ENCODE assay signal across 18 cellular contexts in genomic region chr11:104462346-104462745, GRCh38.
DNase-seq lines count a peak whose midpoint lies in the region; ATAC-seq, FAIRE-seq and TF ChIP-seq lines count a peak whose summit lies in the region.
"Had no signal": no experiment of that assay in that cellular context is flagged by ENCODE, and none has a peak within 500 bp of the region (broad histone marks: within the 10 kb centered on the region; RNA-seq: fewer than 3 reads in every experiment).

No MANE protein-coding gene starts in this region.

- H3K14ac ChIP-seq in IMR-90 (replicated peaks; ENCODE audit: low read depth, low read length) (no peak overlapping the region), mesenchymal stem cell (ENCODE audit: low read length in 2 of 2) (no peak overlapping the region)

- POLR2A ChIA-PET in IMR-90 (lab: Charles Lee; ENCODE audit: unreplicated experiment) (no interaction called here), K562 (lab: Yijun Ruan, JAX) (no interaction called here)

- peak; percentile 74 for ATAC-seq in IMR-90 (ENCODE audit: low read depth)
- no peak for ATAC-seq in K562

- H4K91ac ChIP-seq in IMR-90 (ENCODE audit: insufficient read depth, low read depth, low read length) (no peak overlapping the region), mesenchymal stem cell (ENCODE audit: low read length) (no peak overlapping the region)

- TF ChIP-seq POLR2A in IMR-90 (IDR thresholded peaks at IDR 0.05; ENCODE audit: low read depth, low read length): no peak
- no peak for TF ChIP-seq POLR2A in K562 (conservative IDR thresholded peaks at IDR 0.05)

- H3K27me3 ChIP-seq in IMR-90 (ENCODE audit: control insufficient read depth, insufficient read depth, low read length): no peaks in the 10 kb centered on the region
- no peaks in the 10 kb centered on the region for H3K27me3 ChIP-seq in K562 (ENCODE audit: control insufficient read depth in 2 of 2, insufficient read depth in 2 of 2, low read length in 2 of 2)
- no peaks in the 10 kb centered on the region for H3K27me3 ChIP-seq in mesenchymal stem cell (ENCODE audit: control insufficient read depth in 1 of 2, insufficient read depth in 1 of 2, low read length in 2 of 2)
- H3K27me3 ChIP-seq: BLaER1 treated with 17β-estradiol and CSF1 and Interleukin-3, amounts not matched to agents 10 nM and 100 nM; cardiac muscle cell; sigmoid colon; upper lobe of left lung had no signal

- no peak overlapping the region for H2AK5ac ChIP-seq in IMR-90 (ENCODE audit: low read depth, low read length)
- no peak overlapping the region for H2AK5ac ChIP-seq in mesenchymal stem cell (ENCODE audit: low read length, severe bottlenecking)

- H3K23ac ChIP-seq in IMR-90 (ENCODE audit: low read depth, low read length) (no peak overlapping the region), mesenchymal stem cell (ENCODE audit: low read length in 2 of 2) (no peak overlapping the region)

- no peaks in the 10 kb centered on the region for H3K9me3 Mint-ChIP-seq in activated T-helper 1 cell treated with anti-CD3 and anti-CD28 coated beads, Interleukin-12 subunit alpha, Interleukin-12 subunit beta, Interleukin-2, Interleukin-4 antibody, amounts not matched to agents 30 ng/mL and 10 ng/mL and 1 ng/mL, durations not matched to agents 14 hours and 24 hours and 36 hours
- H3K9me3 Mint-ChIP-seq: neural crest cell had no signal

- H3K4ac ChIP-seq in IMR-90 (ENCODE audit: low read depth, low read length): no peak overlapping the region
- no peak overlapping the region for H3K4ac ChIP-seq in mesenchymal stem cell (ENCODE audit: low read depth in 1 of 2, low read length in 2 of 2)

- H3K4me2 ChIP-seq in IMR-90 (ENCODE audit: low read depth, low read length) (no peak overlapping the region), K562 (ENCODE audit: insufficient read depth, low read length) (no peak overlapping the region), mesenchymal stem cell (ENCODE audit: low read length, poor library complexity, severe bottlenecking) (no peak overlapping the region)
- H3K4me2 ChIP-seq: BLaER1 treated with 17β-estradiol and CSF1 and Interleukin-3, amounts not matched to agents 10 nM and 100 nM had no signal

- no peaks in the 10 kb centered on the region for H3K79me2 ChIP-seq in K562 (ENCODE audit: control insufficient read depth, insufficient read depth, low read length)

- H3K9ac ChIP-seq in IMR-90 (ENCODE audit: low read depth, low read length) (no peak overlapping the region), K562 (ENCODE audit: insufficient read depth in 1 of 2, low read depth in 2 of 2, low read length in 2 of 2) (no peak overlapping the region), mesenchymal stem cell (ENCODE audit: low read length) (no peak overlapping the region)
- H3K9ac ChIP-seq: BLaER1 treated with 17β-estradiol and CSF1 and Interleukin-3, amounts not matched to agents 10 nM and 100 nM had no signal

- H3K27ac ChIP-seq in IMR-90 (ENCODE audit: insufficient read depth, low read length) (no peak overlapping the region), K562 (ENCODE audit: extremely low read depth, low read depth, low read length) (no peak overlapping the region), mesenchymal stem cell (ENCODE audit: low read length, poor library complexity, severe bottlenecking) (no peak overlapping the region)
- H3K27ac ChIP-seq: BLaER1 treated with 17β-estradiol and CSF1 and Interleukin-3, amounts not matched to agents 10 nM and 100 nM; cardiac muscle cell; sigmoid colon; upper lobe of left lung had no signal

- no peak for TF ChIP-seq EP300 in K562 (IDR thresholded peaks at IDR 0.05; ENCODE audit: low read length)

- H2AFZ ChIP-seq in IMR-90 (replicated peaks; ENCODE audit: low read length, poor library complexity) (no peak overlapping the region), K562 (ENCODE audit: low read depth, low read length) (no peak overlapping the region), mesenchymal stem cell (ENCODE audit: low read depth, low read length) (no peak overlapping the region)

- no peaks in the 10 kb centered on the region for H4K20me1 ChIP-seq in IMR-90 (ENCODE audit: insufficient read depth, low read length)
- no peaks in the 10 kb centered on the region for H4K20me1 ChIP-seq in K562 (replicated peaks; ENCODE audit: control insufficient read depth, insufficient read depth, low read length)
- H4K20me1 ChIP-seq: BLaER1 treated with 17β-estradiol and CSF1 and Interleukin-3, amounts not matched to agents 10 nM and 100 nM had no signal

- CTCF ChIA-PET in IMR-90 (lab: Yijun Ruan, JAX) (interaction anchor here (0.5 kb wide), 1 partner anchor 16 kb away, joined by 3 read pairs; no protein-coding TSS in a partner anchor), K562 (lab: Yijun Ruan, JAX; ENCODE audit: low intra/inter-chr PET ratio) (no interaction called here)

- H4K8ac ChIP-seq in IMR-90 (ENCODE audit: low read depth in 2 of 2, low read length in 2 of 2) (no peak overlapping the region), mesenchymal stem cell (ENCODE audit: low read length) (no peak overlapping the region)

- H3K36me3 ChIP-seq in IMR-90 (ENCODE audit: control insufficient read depth, insufficient read depth, low read length) (no peaks in the 10 kb centered on the region), K562 (ENCODE audit: control insufficient read depth, insufficient read depth, low read length) (no peaks in the 10 kb centered on the region), mesenchymal stem cell (ENCODE audit: control insufficient read depth in 1 of 2, insufficient read depth in 2 of 2, low read depth in 1 of 2, low read length in 2 of 2) (no peaks in the 10 kb centered on the region)
- H3K36me3 ChIP-seq: BLaER1 treated with 17β-estradiol and CSF1 and Interleukin-3, amounts not matched to agents 10 nM and 100 nM; cardiac muscle cell; sigmoid colon; upper lobe of left lung had no signal

- H2BK120ac ChIP-seq in IMR-90 (ENCODE audit: low read depth, low read length) (no peak overlapping the region), mesenchymal stem cell (ENCODE audit: low read depth, low read length) (no peak overlapping the region)

- H3K27ac Mint-ChIP-seq in activated T-helper 1 cell treated with anti-CD3 and anti-CD28 coated beads, Interleukin-12 subunit alpha, Interleukin-12 subunit beta, Interleukin-2, Interleukin-4 antibody, amounts not matched to agents 30 ng/mL and 10 ng/mL and 1 ng/mL, durations not matched to agents 14 hours and 24 hours and 36 hours: no peak overlapping the region

- H3K18ac ChIP-seq in IMR-90 (ENCODE audit: low read depth, low read length): no peak overlapping the region
- H3K18ac ChIP-seq in mesenchymal stem cell (ENCODE audit: low read depth in 1 of 2, low read length in 2 of 2): no peak overlapping the region

- in situ Hi-C loops in IMR-90 (cut with MboI; ENCODE audit: low sequenced_read_pairs): no loop called here
- in situ Hi-C loops in K562 (cut with MboI): no loop called here

- no peak for TF ChIP-seq RAD21 in IMR-90 (IDR thresholded peaks at IDR 0.05; ENCODE audit: low read length)
- TF ChIP-seq RAD21 in K562 (CRISPR knock-in tag; conservative IDR thresholded peaks at IDR 0.05 in 1 of 2, IDR thresholded peaks at IDR 0.05 in 1 of 2): no peak

- H2BK15ac ChIP-seq in IMR-90 (ENCODE audit: low read depth, low read length): no peak overlapping the region
- H2BK15ac ChIP-seq in mesenchymal stem cell (ENCODE audit: low read depth, poor library complexity, severe bottlenecking): no peak overlapping the region

- intact Hi-C loops in IMR-90 (cut with micrococcal nuclease): no loop called here
- intact Hi-C loops in K562 (cut with micrococcal nuclease): no loop called here
- intact Hi-C loops in activated T-helper 1 cell treated with anti-CD3 and anti-CD28 coated beads, Interleukin-12 subunit alpha, Interleukin-12 subunit beta, Interleukin-2, Interleukin-4 antibody, amounts not matched to agents 30 ng/mL and 10 ng/mL and 1 ng/mL, durations not matched to agents 14 hours and 24 hours and 36 hours (cut with micrococcal nuclease): no loop called here

- H3K9me3 ChIP-seq in IMR-90 (ENCODE audit: control insufficient read depth, insufficient read depth, low read length) (no peaks in the 10 kb centered on the region), K562 (replicated peaks; ENCODE audit: control insufficient read depth, insufficient read depth, low read depth, low read length) (no peaks in the 10 kb centered on the region), mesenchymal stem cell (ENCODE audit: control insufficient read depth, low read length) (no peaks in the 10 kb centered on the region)
- H3K9me3 ChIP-seq: BLaER1 treated with 17β-estradiol and CSF1 and Interleukin-3, amounts not matched to agents 10 nM and 100 nM; upper lobe of left lung had no signal

- no peak overlapping the region for H3K4me3 Mint-ChIP-seq in activated T-helper 1 cell treated with anti-CD3 and anti-CD28 coated beads, Interleukin-12 subunit alpha, Interleukin-12 subunit beta, Interleukin-2, Interleukin-4 antibody, amounts not matched to agents 30 ng/mL and 10 ng/mL and 1 ng/mL, durations not matched to agents 14 hours and 24 hours and 36 hours
- H3K4me3 Mint-ChIP-seq: neural crest cell had no signal

- FAIRE-seq in K562 (lab: Jason Lieb, UNC): no peak

- H3K4me3 ChIP-seq in IMR-90 (ENCODE audit: insufficient read depth, low read depth, low read length): no peak overlapping the region
- no peak overlapping the region for H3K4me3 ChIP-seq in K562
- H3K4me3 ChIP-seq in mesenchymal stem cell (ENCODE audit: insufficient read depth in 1 of 2, low read depth in 1 of 2, low read length in 2 of 2): no peak overlapping the region
- H3K4me3 ChIP-seq: BLaER1 treated with 17β-estradiol and CSF1 and Interleukin-3, amounts not matched to agents 10 nM and 100 nM; cardiac muscle cell; sigmoid colon; upper lobe of left lung had no signal

- no peaks in the 10 kb centered on the region; the same call in 1 of the 2 replicates for H3K9me1 ChIP-seq in IMR-90 (ENCODE audit: insufficient read depth, low read length)
- H3K9me1 ChIP-seq in K562 (ENCODE audit: control insufficient read depth, insufficient read depth, low read length): no peaks in the 10 kb centered on the region

- no peaks in the 10 kb centered on the region for H3K4me1 ChIP-seq in IMR-90 (ENCODE audit: control insufficient read depth, insufficient read depth, low read length)
- no peaks in the 10 kb centered on the region for H3K4me1 ChIP-seq in K562 (replicated peaks in 1 of 2; ENCODE audit: control insufficient read depth in 2 of 2, insufficient read depth in 2 of 2, low read length in 2 of 2)
- H3K4me1 ChIP-seq in mesenchymal stem cell (ENCODE audit: control insufficient read depth, insufficient read depth, low read depth, low read length): no peaks in the 10 kb centered on the region
- H3K4me1 ChIP-seq: BLaER1 treated with 17β-estradiol and CSF1 and Interleukin-3, amounts not matched to agents 10 nM and 100 nM; sigmoid colon; upper lobe of left lung had no signal

- TF ChIP-seq CTCF in IMR-90 (conservative IDR thresholded peaks at IDR 0.05; ENCODE audit: low read depth, low read length) (no peak), K562 (IDR thresholded peaks at IDR 0.05 in 2 of 3, conservative IDR thresholded peaks at IDR 0.05 in 1 of 3; ENCODE audit: insufficient read depth in 2 of 3, low read depth in 1 of 3, low read length in 3 of 3) (no peak)

- no peak overlapping the region for H3K56ac ChIP-seq in IMR-90 (ENCODE audit: extremely low read depth, insufficient read depth, low read length)

- no peak overlapping the region for H4K5ac ChIP-seq in IMR-90 (ENCODE audit: low read depth, low read length)

- H3K27me3 Mint-ChIP-seq in activated T-helper 1 cell treated with anti-CD3 and anti-CD28 coated beads, Interleukin-12 subunit alpha, Interleukin-12 subunit beta, Interleukin-2, Interleukin-4 antibody, amounts not matched to agents 30 ng/mL and 10 ng/mL and 1 ng/mL, durations not matched to agents 14 hours and 24 hours and 36 hours (ENCODE audit: insufficient read depth): no peaks in the 10 kb centered on the region

- dilution Hi-C loops in IMR-90 (cut with HindIII; ENCODE audit: low sequenced_read_pairs, unreplicated experiment): no loop called here

- H2BK12ac ChIP-seq in mesenchymal stem cell (ENCODE audit: low read length in 2 of 2): no peak overlapping the region

- no TSS peak for BruUV-seq in IMR-90 (replicated peaks; lab: Mats Ljungman, UMichigan)
- no TSS peak for BruUV-seq in K562 (replicated peaks; lab: Mats Ljungman, UMichigan)

- H3K79me1 ChIP-seq in IMR-90 (ENCODE audit: low read depth in 1 of 2, low read length in 2 of 2) (no peaks in the 10 kb centered on the region), mesenchymal stem cell (replicated peaks; ENCODE audit: low read length, poor library complexity, severe bottlenecking) (no peaks in the 10 kb centered on the region)

- no peak overlapping the region for H2BK20ac ChIP-seq in IMR-90 (ENCODE audit: low read depth, low read length)

- WGBS in IMR-90 (ENCODE audit: extremely low coverage in 2 of 2, insufficient read length in 1 of 2), 2 experiments: no CpG with 5 or more reads among the region's 2 CpGs
- 0% methylated on average over 2 of the region's 2 CpGs for WGBS in K562 (ENCODE audit: insufficient coverage, low coverage, missing lambda C conversion rate)
- WGBS in mesenchymal stem cell: 82% methylated on average over 1 of the region's 2 CpGs

- H2AK9ac ChIP-seq in IMR-90 (replicated peaks; ENCODE audit: low read depth, low read length, poor library complexity): no peak overlapping the region

- no peaks in the 10 kb centered on the region for H3K4me1 Mint-ChIP-seq in activated T-helper 1 cell treated with anti-CD3 and anti-CD28 coated beads, Interleukin-12 subunit alpha, Interleukin-12 subunit beta, Interleukin-2, Interleukin-4 antibody, amounts not matched to agents 30 ng/mL and 10 ng/mL and 1 ng/mL, durations not matched to agents 14 hours and 24 hours and 36 hours (ENCODE audit: low read depth)
- H3K4me1 Mint-ChIP-seq: neural crest cell had no signal

- no peak overlapping the region for H2BK5ac ChIP-seq in IMR-90 (ENCODE audit: low read depth, low read length, poor library complexity, severe bottlenecking)
- no peak overlapping the region for H2BK5ac ChIP-seq in mesenchymal stem cell (ENCODE audit: low read depth, low read length, poor library complexity, severe bottlenecking)

- no peaks in the 10 kb centered on the region for H3K36me3 Mint-ChIP-seq in activated T-helper 1 cell treated with anti-CD3 and anti-CD28 coated beads, Interleukin-12 subunit alpha, Interleukin-12 subunit beta, Interleukin-2, Interleukin-4 antibody, amounts not matched to agents 30 ng/mL and 10 ng/mL and 1 ng/mL, durations not matched to agents 14 hours and 24 hours and 36 hours (ENCODE audit: low read depth)

- peak; percentile 12 for DNase-seq in AG20443 (ENCODE audit: low spot score)
- DNase-seq in IMR-90: peak; percentile 81
- no peak for DNase-seq in K562 (ENCODE audit: extremely low read depth in 1 of 4, low spot score in 3 of 4)
- DNase-seq in mesenchymal stem cell: peak; percentile 67
- DNase-seq in UCSD-AML1 (lab: John Stamatoyannopoulos, UW; ENCODE audit: unreplicated experiment): no peak
- DNase-seq in activated T-helper 1 cell treated with anti-CD3 and anti-CD28 coated beads, Interleukin-12 subunit alpha, Interleukin-12 subunit beta, Interleukin-2, Interleukin-4 antibody, amounts not matched to agents 30 ng/mL and 10 ng/mL and 1 ng/mL, durations not matched to agents 14 hours and 24 hours and 36 hours (ENCODE audit: low spot score): no peak
- no peak for DNase-seq in stimulated activated CD4-positive, alpha-beta T cell treated with anti-CD3 and anti-CD28 coated beads, Interleukin-4, amount 100 ng/mL, for 24 hours
- DNase-seq: DND-41; effector CD8-positive, alpha-beta T cell; NCI-H146; NCI-H69; sigmoid colon; stimulated activated CD4-positive, alpha-beta T cell treated with anti-CD3 and anti-CD28 coated beads, Interleukin-4, amount 100 ng/mL, for 4 hours; T-helper 1 cell; upper lobe of left lung had no signal

Comparison
In these comparisons a context has a peak if more than half of its experiments do, and no peak if none do; other contexts are left out.
1. DNase-seq: peak in AG20443 (single experiment), IMR-90 (single experiment) and mesenchymal stem cell (single experiment); none in K562 (0 of 4), UCSD-AML1 (single experiment), activated T-helper 1 cell treated with anti-CD3 and anti-CD28 coated beads, Interleukin-12 subunit alpha, Interleukin-12 subunit beta, Interleukin-2, Interleukin-4 antibody, amounts not matched to agents 30 ng/mL and 10 ng/mL and 1 ng/mL, durations not matched to agents 14 hours and 24 hours and 36 hours (single experiment) and stimulated activated CD4-positive, alpha-beta T cell treated with anti-CD3 and anti-CD28 coated beads, Interleukin-4, amount 100 ng/mL, for 24 hours (single experiment).